Comparison of ENCODE assay signal across 24 cellular contexts in the genomic region with DNA sequence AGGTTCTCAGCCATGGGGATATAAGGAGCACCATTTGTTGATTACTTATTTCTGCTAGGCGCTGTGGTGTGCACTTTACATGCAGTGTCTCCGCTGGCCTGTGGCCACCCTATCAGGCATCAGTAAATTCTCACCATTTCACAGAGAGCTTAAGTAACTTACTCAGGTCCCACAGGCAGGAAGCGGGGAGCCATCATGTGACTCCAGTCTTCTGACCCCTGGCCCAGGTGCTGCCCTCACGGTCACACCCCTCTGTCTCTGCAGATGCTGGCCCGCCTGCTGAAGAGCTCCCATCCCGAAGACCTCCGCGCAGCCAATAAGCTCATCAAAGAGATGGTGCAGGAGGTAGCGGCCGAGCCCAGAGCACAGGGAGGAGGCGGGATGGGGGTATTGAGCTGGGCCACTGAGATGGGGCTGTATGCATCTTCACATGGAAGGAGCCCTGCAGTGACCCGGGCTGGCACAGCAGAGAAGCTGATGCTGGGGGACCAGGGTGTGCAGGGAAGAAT. TPM values are rescaled to one million over a fixed set of nuclear protein-coding genes. Genes with fewer than 3 reads are reported as not detected.
"Had no signal": no experiment of that assay in that cellular context is flagged by ENCODE, and none has a peak within 500 bp of the region (broad histone marks: within the 10 kb centered on the region; RNA-seq: fewer than 3 reads in every experiment).

No MANE protein-coding gene starts in this region.

- ATAC-seq: gastrocnemius medialis; left cardiac atrium; left ventricle myocardium superior; stimulated activated effector memory CD8-positive, alpha-beta T cell treated with anti-CD3 and anti-CD28 coated beads, Interleukin-12 subunit alpha, Interleukin-12 subunit beta, amount 100 ng/mL, for 72 hours had no signal

- DNase-seq: effector memory CD4-positive, alpha-beta T cell; gastrocnemius medialis; left cardiac atrium; left ventricle myocardium superior; mesendoderm; naive B cell; small intestine; stimulated activated CD4-positive, alpha-beta T cell treated with anti-CD3 and anti-CD28 coated beads, Interleukin-2, amount 100 ng/mL, for 48 hours; stimulated activated CD8-positive, alpha-beta memory T cell treated with anti-CD3 and anti-CD28 coated beads, Interleukin-4, amount 100 ng/mL, for 48 hours; tibial artery; upper lobe of left lung had no signal

- H3K27me3 Mint-ChIP-seq: naive B cell; stimulated activated naive CD8-positive, alpha-beta T cell treated with anti-CD3 and anti-CD28 coated beads, Interleukin-15, Interleukin-2, amounts not matched to agents 100 ng/mL and 50 ng/mL, for 24 hours had no signal

- H3K4me3 Mint-ChIP-seq: naive B cell; stimulated activated effector memory CD8-positive, alpha-beta T cell treated with anti-CD3 and anti-CD28 coated beads, Interleukin-12 subunit alpha, Interleukin-12 subunit beta, amount 100 ng/mL, for 72 hours; stimulated activated naive CD8-positive, alpha-beta T cell treated with anti-CD3 and anti-CD28 coated beads, Interleukin-15, Interleukin-2, amounts not matched to agents 100 ng/mL and 50 ng/mL, for 24 hours had no signal

- H3K27ac Mint-ChIP-seq: stimulated activated effector memory CD8-positive, alpha-beta T cell treated with anti-CD3 and anti-CD28 coated beads, Interleukin-12 subunit alpha, Interleukin-12 subunit beta, amount 100 ng/mL, for 72 hours; stimulated activated naive CD8-positive, alpha-beta T cell treated with anti-CD3 and anti-CD28 coated beads, Interleukin-15, Interleukin-2, amounts not matched to agents 100 ng/mL and 50 ng/mL, for 24 hours had no signal

- H3K4me3 ChIP-seq: esophagus muscularis mucosa, gastrocnemius medialis, lung, ovary, right atrium auricular region, tibial artery, upper lobe of left lung, uterus had no signal

- H3K27me3 ChIP-seq: esophagus muscularis mucosa, gastrocnemius medialis, ovary, right atrium auricular region, tibial artery, upper lobe of left lung, uterus had no signal

- H3K9me3 ChIP-seq: esophagus muscularis mucosa, gastrocnemius medialis, ovary, right atrium auricular region, tibial artery, upper lobe of left lung, uterus had no signal

- H3K9me3 Mint-ChIP-seq: naive B cell; stimulated activated effector memory CD8-positive, alpha-beta T cell treated with anti-CD3 and anti-CD28 coated beads, Interleukin-12 subunit alpha, Interleukin-12 subunit beta, amount 100 ng/mL, for 72 hours; stimulated activated naive CD8-positive, alpha-beta T cell treated with anti-CD3 and anti-CD28 coated beads, Interleukin-15, Interleukin-2, amounts not matched to agents 100 ng/mL and 50 ng/mL, for 24 hours had no signal

- H3K36me3 ChIP-seq: ovary, uterus had no signal

- H3K27ac ChIP-seq: epithelial cell of prostate, esophagus muscularis mucosa, gastrocnemius medialis, ovary, right atrium auricular region, tibial artery, upper lobe of left lung, uterus had no signal

- H3K36me3 Mint-ChIP-seq: naive B cell had no signal

RNA-seq across cellular contexts. Expression of gene LGALS2, which starts 41.5 kb away (rescaled TPM):
- total RNA-seq: esophagus muscularis mucosa, fibroblast of villous mesenchyme, gastrocnemius medialis, left cardiac atrium, left ventricle myocardium superior, posterior vena cava, right atrium auricular region, temporal lobe, uterus had no signal
- polyA plus RNA-seq: keratinocyte, neural cell had no signal

RNA-seq across cellular contexts. Expression of gene LGALS1, which starts 54.0 kb away (rescaled TPM):
- polyA plus RNA-seq: neural cell had no signal
